25 cellular contexts compared by ENCODE assay signal in genomic region chr15:37416103-37416502, GRCh38.
"Had no signal": no experiment of that assay in that cellular context is flagged by ENCODE, and none has a peak within 500 bp of the region (broad histone marks: within the 10 kb centered on the region; RNA-seq: fewer than 3 reads in every experiment).

No MANE protein-coding gene starts in this region.

- H3K4me3 ChIP-seq: coronary artery, esophagus squamous epithelium, gastrocnemius medialis, heart right ventricle, left lung, lower lobe of right lung, mucosa of descending colon had no signal

- H3K27ac ChIP-seq: coronary artery, epithelial cell of prostate, esophagus squamous epithelium, gastrocnemius medialis, heart right ventricle, left lung, lower lobe of right lung had no signal

- H3K9me3 ChIP-seq: gastrocnemius medialis, lower lobe of right lung had no signal

- H3K4me1 ChIP-seq: esophagus squamous epithelium, gastrocnemius medialis, heart right ventricle, left lung, lower lobe of right lung had no signal

- ATAC-seq: effector memory CD8-positive, alpha-beta T cell; esophagus mucosa; gastrocnemius medialis; heart right ventricle; left cardiac atrium; left lung; left ventricle myocardium superior; lower lobe of right lung; mucosa of descending colon had no signal

- H3K27me3 ChIP-seq: esophagus squamous epithelium, gastrocnemius medialis, heart right ventricle, left lung had no signal

- DNase-seq: effector CD8-positive, alpha-beta T cell; effector memory CD8-positive, alpha-beta T cell; endodermal cell; erythroblast; esophagus squamous epithelium; foreskin fibroblast; foreskin melanocyte; gastrocnemius medialis; glutamatergic neuron; head of caudate nucleus; heart right ventricle; hippocampal formation; left cardiac atrium; left lung; left ventricle myocardium superior; lower lobe of right lung; mesenchymal stem cell; mucosa of descending colon; naive B cell had no signal

- FAIRE-seq: colon, endometrium, keratinocyte had no signal

- H3K36me3 ChIP-seq: esophagus squamous epithelium, gastrocnemius medialis, heart right ventricle, left lung, lower lobe of right lung had no signal
